In the genomic region with DNA sequence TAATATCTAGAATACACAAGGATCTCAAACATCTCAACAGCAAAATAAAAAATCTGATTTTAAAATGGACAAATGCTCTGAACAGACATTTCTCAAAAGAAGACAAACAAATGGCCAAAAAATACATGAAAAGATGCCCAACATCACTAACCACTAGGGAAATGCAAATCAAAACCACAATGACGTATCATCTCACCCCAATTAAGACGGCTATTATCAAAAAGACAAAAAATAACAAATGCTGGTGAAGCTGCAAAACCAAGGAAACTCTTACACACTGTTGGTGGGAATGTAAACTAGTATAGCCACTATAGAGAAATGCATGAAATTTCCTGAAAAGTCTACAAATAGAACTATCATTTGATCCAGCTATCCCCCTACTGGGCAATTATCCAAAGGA, we compare ENCODE assay signal across 1 cellular context.
A peak's percentile ranks its signal among the peaks of the same experiment; 100 is the strongest.
TF ChIP-seq lines count a peak whose summit lies in the region.

No MANE protein-coding gene starts in this region.

TF ChIP-seq in GM12878, 131 proteins besides CTCF, POLR2A, EP300 and RAD21 (continued from another document):
- TF ChIP-seq, protein P1, sequence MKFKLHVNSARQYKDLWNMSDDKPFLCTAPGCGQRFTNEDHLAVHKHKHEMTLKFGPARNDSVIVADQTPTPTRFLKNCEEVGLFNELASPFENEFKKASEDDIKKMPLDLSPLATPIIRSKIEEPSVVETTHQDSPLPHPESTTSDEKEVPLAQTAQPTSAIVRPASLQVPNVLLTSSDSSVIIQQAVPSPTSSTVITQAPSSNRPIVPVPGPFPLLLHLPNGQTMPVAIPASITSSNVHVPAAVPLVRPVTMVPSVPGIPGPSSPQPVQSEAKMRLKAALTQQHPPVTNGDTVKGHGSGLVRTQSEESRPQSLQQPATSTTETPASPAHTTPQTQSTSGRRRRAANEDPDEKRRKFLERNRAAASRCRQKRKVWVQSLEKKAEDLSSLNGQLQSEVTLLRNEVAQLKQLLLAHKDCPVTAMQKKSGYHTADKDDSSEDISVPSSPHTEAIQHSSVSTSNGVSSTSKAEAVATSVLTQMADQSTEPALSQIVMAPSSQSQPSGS (IDR thresholded peaks at IDR 0.05; ENCODE audit: low read length): no peak
- TF ChIP-seq SUPT20H (IDR thresholded peaks at IDR 0.05; ENCODE audit: borderline replicate concordance, control insufficient read depth, low read depth, low read length) (no peak), HDAC2 (IDR thresholded peaks at IDR 0.05) (no peak), BMI1 (IDR thresholded peaks at IDR 0.05; ENCODE audit: borderline replicate concordance) (no peak), BCL11A (IDR thresholded peaks at IDR 0.05; ENCODE audit: low read depth, low read length) (no peak), RUNX3 (IDR thresholded peaks at IDR 0.05; ENCODE audit: low read length) (peak; percentile 28; the same call in 1 of the 2 replicates), NFXL1 (IDR thresholded peaks at IDR 0.05; ENCODE audit: borderline replicate concordance) (no peak), NR2C1 (IDR thresholded peaks at IDR 0.05) (no peak), IKZF2 (IDR thresholded peaks at IDR 0.05) (0 out of 4 replicates have a peak, but pooled peaks of 1 of the 2 experiments have one; percentile 32), MEF2B (IDR thresholded peaks at IDR 0.05; ENCODE audit: partially characterized antibody, poor library complexity, severe bottlenecking) (peak; percentile 61), MTA2 (IDR thresholded peaks at IDR 0.05; ENCODE audit: low read depth) (peak; percentile 65), POU2F2 (IDR thresholded peaks at IDR 0.05; ENCODE audit: borderline replicate concordance, low read depth, low read length) (peak; percentile 69; the same call in 1 of the 3 replicates), CHD4 (IDR thresholded peaks at IDR 0.05) (no peak), NFIC (IDR thresholded peaks at IDR 0.05; ENCODE audit: low read depth, low read length) (no peak), JUNB (IDR thresholded peaks at IDR 0.05) (no peak), ZBTB4 (CRISPR knock-in tag; IDR thresholded peaks at IDR 0.05) (no peak), CBX5 (IDR thresholded peaks at IDR 0.05; ENCODE audit: low read depth) (no peak), SP1 (IDR thresholded peaks at IDR 0.05; ENCODE audit: low read depth, low read length) (no peak), ATF7 (IDR thresholded peaks at IDR 0.05; ENCODE audit: low read depth) (peak; percentile 75)
- TF ChIP-seq, protein P2, sequence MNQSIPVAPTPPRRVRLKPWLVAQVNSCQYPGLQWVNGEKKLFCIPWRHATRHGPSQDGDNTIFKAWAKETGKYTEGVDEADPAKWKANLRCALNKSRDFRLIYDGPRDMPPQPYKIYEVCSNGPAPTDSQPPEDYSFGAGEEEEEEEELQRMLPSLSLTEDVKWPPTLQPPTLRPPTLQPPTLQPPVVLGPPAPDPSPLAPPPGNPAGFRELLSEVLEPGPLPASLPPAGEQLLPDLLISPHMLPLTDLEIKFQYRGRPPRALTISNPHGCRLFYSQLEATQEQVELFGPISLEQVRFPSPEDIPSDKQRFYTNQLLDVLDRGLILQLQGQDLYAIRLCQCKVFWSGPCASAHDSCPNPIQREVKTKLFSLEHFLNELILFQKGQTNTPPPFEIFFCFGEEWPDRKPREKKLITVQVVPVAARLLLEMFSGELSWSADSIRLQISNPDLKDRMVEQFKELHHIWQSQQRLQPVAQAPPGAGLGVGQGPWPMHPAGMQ (IDR thresholded peaks at IDR 0.05; ENCODE audit: borderline replicate concordance): no peak
- TF ChIP-seq, protein P3, sequence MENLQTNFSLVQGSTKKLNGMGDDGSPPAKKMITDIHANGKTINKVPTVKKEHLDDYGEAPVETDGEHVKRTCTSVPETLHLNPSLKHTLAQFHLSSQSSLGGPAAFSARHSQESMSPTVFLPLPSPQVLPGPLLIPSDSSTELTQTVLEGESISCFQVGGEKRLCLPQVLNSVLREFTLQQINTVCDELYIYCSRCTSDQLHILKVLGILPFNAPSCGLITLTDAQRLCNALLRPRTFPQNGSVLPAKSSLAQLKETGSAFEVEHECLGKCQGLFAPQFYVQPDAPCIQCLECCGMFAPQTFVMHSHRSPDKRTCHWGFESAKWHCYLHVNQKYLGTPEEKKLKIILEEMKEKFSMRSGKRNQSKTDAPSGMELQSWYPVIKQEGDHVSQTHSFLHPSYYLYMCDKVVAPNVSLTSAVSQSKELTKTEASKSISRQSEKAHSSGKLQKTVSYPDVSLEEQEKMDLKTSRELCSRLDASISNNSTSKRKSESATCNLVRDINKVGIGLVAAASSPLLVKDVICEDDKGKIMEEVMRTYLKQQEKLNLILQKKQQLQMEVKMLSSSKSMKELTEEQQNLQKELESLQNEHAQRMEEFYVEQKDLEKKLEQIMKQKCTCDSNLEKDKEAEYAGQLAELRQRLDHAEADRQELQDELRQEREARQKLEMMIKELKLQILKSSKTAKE (IDR thresholded peaks at IDR 0.05; ENCODE audit: low read depth, poor library complexity, severe bottlenecking): no peak
- TF ChIP-seq, protein P4, sequence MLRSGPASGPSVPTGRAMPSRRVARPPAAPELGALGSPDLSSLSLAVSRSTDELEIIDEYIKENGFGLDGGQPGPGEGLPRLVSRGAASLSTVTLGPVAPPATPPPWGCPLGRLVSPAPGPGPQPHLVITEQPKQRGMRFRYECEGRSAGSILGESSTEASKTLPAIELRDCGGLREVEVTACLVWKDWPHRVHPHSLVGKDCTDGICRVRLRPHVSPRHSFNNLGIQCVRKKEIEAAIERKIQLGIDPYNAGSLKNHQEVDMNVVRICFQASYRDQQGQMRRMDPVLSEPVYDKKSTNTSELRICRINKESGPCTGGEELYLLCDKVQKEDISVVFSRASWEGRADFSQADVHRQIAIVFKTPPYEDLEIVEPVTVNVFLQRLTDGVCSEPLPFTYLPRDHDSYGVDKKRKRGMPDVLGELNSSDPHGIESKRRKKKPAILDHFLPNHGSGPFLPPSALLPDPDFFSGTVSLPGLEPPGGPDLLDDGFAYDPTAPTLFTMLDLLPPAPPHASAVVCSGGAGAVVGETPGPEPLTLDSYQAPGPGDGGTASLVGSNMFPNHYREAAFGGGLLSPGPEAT (IDR thresholded peaks at IDR 0.05; ENCODE audit: low read depth): no peak
- TF ChIP-seq, protein P5, sequence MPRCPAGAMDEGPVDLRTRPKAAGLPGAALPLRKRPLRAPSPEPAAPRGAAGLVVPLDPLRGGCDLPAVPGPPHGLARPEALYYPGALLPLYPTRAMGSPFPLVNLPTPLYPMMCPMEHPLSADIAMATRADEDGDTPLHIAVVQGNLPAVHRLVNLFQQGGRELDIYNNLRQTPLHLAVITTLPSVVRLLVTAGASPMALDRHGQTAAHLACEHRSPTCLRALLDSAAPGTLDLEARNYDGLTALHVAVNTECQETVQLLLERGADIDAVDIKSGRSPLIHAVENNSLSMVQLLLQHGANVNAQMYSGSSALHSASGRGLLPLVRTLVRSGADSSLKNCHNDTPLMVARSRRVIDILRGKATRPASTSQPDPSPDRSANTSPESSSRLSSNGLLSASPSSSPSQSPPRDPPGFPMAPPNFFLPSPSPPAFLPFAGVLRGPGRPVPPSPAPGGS (IDR thresholded peaks at IDR 0.05; ENCODE audit: borderline replicate concordance, insufficient read depth, low read depth, low read length, poor library complexity, severe bottlenecking): no peak
- TF ChIP-seq, protein P6, sequence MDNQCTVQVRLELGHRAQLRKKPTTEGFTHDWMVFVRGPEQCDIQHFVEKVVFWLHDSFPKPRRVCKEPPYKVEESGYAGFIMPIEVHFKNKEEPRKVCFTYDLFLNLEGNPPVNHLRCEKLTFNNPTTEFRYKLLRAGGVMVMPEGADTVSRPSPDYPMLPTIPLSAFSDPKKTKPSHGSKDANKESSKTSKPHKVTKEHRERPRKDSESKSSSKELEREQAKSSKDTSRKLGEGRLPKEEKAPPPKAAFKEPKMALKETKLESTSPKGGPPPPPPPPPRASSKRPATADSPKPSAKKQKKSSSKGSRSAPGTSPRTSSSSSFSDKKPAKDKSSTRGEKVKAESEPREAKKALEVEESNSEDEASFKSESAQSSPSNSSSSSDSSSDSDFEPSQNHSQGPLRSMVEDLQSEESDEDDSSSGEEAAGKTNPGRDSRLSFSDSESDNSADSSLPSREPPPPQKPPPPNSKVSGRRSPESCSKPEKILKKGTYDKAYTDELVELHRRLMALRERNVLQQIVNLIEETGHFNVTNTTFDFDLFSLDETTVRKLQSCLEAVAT (IDR thresholded peaks at IDR 0.05): no peak
